ENCODE assay signal across 15 cellular contexts in the genomic region with DNA sequence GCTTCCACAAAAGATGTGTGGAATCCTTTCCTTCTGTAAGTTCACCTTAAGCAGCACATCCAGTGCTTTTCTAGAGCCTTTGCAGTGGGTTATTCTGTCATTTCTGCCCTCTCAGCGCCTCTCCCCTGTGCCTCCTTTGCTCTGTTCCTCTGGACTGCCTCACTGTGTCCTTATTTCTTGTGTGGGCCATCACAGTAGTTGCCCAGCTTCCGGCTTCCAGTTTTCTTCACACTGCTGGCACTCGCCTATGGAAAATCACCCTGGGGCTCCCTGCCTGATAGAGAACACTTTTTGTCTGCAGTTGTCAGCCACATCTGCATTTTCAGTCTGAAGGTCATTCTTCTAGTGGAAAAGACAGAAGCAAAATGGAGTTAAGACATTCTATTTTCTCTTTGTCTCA.
A peak's percentile ranks its signal among the peaks of the same experiment; 100 is the strongest.
DNase-seq lines count a peak whose midpoint lies in the region; ATAC-seq and TF ChIP-seq lines count a peak whose summit lies in the region.
"Had no signal": no experiment of that assay in that cellular context is flagged by ENCODE, and none has a peak within 500 bp of the region (broad histone marks: within the 10 kb centered on the region; RNA-seq: fewer than 3 reads in every experiment).

No MANE protein-coding gene starts in this region.

- H3K4me3 Mint-ChIP-seq in activated T-cell treated with anti-CD3 and anti-CD28 coated beads, Interleukin-2, amount 50 U/mL, for 72 hours = no peak overlapping the region
- no peak overlapping the region for H3K4me3 Mint-ChIP-seq in activated T-cell treated with anti-CD3 and anti-CD28 coated beads, Interleukin-2, amount 50 U/mL, for 4 hours
- H3K4me3 Mint-ChIP-seq in chondrocyte (ENCODE audit: unreplicated experiment) (no peak overlapping the region), neural crest cell (peak overlapping the region; percentile 5)

- no peak for DNase-seq in activated T-cell treated with anti-CD3 and anti-CD28 coated beads, Interleukin-2, amount 50 U/mL, for 72 hours
- no peak for DNase-seq in activated T-cell treated with anti-CD3 and anti-CD28 coated beads, Interleukin-2, amount 50 U/mL, for 4 hours
- DNase-seq in chondrocyte (ENCODE audit: low spot score) (no peak), neural crest cell (ENCODE audit: low read depth, low spot score) (no peak), medulla oblongata (ENCODE audit: extremely low spot score) (no peak), NCI-H2196 treated with DMSO at 0.1 percent for 48 hours (lab: John Stamatoyannopoulos, UW; ENCODE audit: unreplicated experiment) (no peak)
- DNase-seq: CD8-positive, alpha-beta memory T cell; GF-D8; Karpas-422; NCI-H1417; NCI-H1930; NCI-H2171 treated with DMSO at 0.1 percent for 48 hours; NCI-H510A treated with DMSO at 0.1 percent for 48 hours had no signal

- H3K27ac Mint-ChIP-seq in activated T-cell treated with anti-CD3 and anti-CD28 coated beads, Interleukin-2, amount 50 U/mL, for 72 hours = peak overlapping the region; percentile 29
- H3K27ac Mint-ChIP-seq in chondrocyte (ENCODE audit: unreplicated experiment) (peak overlapping the region; percentile 1), neural crest cell (ENCODE audit: unreplicated experiment) (peak overlapping the region; percentile 69)
- H3K27ac Mint-ChIP-seq: CD8-positive, alpha-beta memory T cell had no signal

- H3K9me3 Mint-ChIP-seq in activated T-cell treated with anti-CD3 and anti-CD28 coated beads, Interleukin-2, amount 50 U/mL, for 72 hours = no peaks in the 10 kb centered on the region
- H3K9me3 Mint-ChIP-seq in activated T-cell treated with anti-CD3 and anti-CD28 coated beads, Interleukin-2, amount 50 U/mL, for 4 hours = no peaks in the 10 kb centered on the region
- H3K9me3 Mint-ChIP-seq in chondrocyte (ENCODE audit: low read depth) (no peaks in the 10 kb centered on the region), neural crest cell (no peaks in the 10 kb centered on the region)

- no peaks in the 10 kb centered on the region for H3K36me3 Mint-ChIP-seq in activated T-cell treated with anti-CD3 and anti-CD28 coated beads, Interleukin-2, amount 50 U/mL, for 72 hours (ENCODE audit: insufficient read depth in 2 of 2)
- no peaks in the 10 kb centered on the region for H3K36me3 Mint-ChIP-seq in activated T-cell treated with anti-CD3 and anti-CD28 coated beads, Interleukin-2, amount 50 U/mL, for 4 hours (ENCODE audit: insufficient read depth)
- H3K36me3 Mint-ChIP-seq in chondrocyte (ENCODE audit: low read depth) (no peaks in the 10 kb centered on the region), neural crest cell (ENCODE audit: low read depth) (no peaks in the 10 kb centered on the region)
- H3K36me3 Mint-ChIP-seq: CD8-positive, alpha-beta memory T cell had no signal

- no peaks in the 10 kb centered on the region for H3K4me1 Mint-ChIP-seq in activated T-cell treated with anti-CD3 and anti-CD28 coated beads, Interleukin-2, amount 50 U/mL, for 72 hours (ENCODE audit: low read depth)
- H3K4me1 Mint-ChIP-seq in activated T-cell treated with anti-CD3 and anti-CD28 coated beads, Interleukin-2, amount 50 U/mL, for 4 hours (ENCODE audit: low read depth) = no peaks in the 10 kb centered on the region
- H3K4me1 Mint-ChIP-seq in chondrocyte (ENCODE audit: low read depth) (peaks cover 8% of the 10 kb centered on the region), neural crest cell (peaks cover 32% of the 10 kb centered on the region)
- H3K4me1 Mint-ChIP-seq: CD8-positive, alpha-beta memory T cell had no signal

- no peaks in the 10 kb centered on the region for H3K27me3 Mint-ChIP-seq in activated T-cell treated with anti-CD3 and anti-CD28 coated beads, Interleukin-2, amount 50 U/mL, for 72 hours (ENCODE audit: low read depth)
- H3K27me3 Mint-ChIP-seq in activated T-cell treated with anti-CD3 and anti-CD28 coated beads, Interleukin-2, amount 50 U/mL, for 4 hours (ENCODE audit: low read depth) = no peaks in the 10 kb centered on the region
- H3K27me3 Mint-ChIP-seq in chondrocyte (ENCODE audit: low read depth) = no peaks in the 10 kb centered on the region
- H3K27me3 Mint-ChIP-seq in neural crest cell (ENCODE audit: low read depth) = no peaks in the 10 kb centered on the region

- ATAC-seq in activated T-cell treated with anti-CD3 and anti-CD28 coated beads, Interleukin-2, amount 50 U/mL, for 72 hours (replicated peaks in 1 of 2) = no peak
- no peak for ATAC-seq in activated T-cell treated with anti-CD3 and anti-CD28 coated beads, Interleukin-2, amount 50 U/mL, for 4 hours
- ATAC-seq in GM18861 (IDR thresholded peaks at IDR 0.05; ENCODE audit: unreplicated experiment) (no peak), HG03342 (IDR thresholded peaks at IDR 0.05; ENCODE audit: unreplicated experiment) (no peak)

- no peak for TF ChIP-seq CTCF in chondrocyte (IDR thresholded peaks at IDR 0.05)
- no peak for TF ChIP-seq CTCF in neural crest cell (conservative IDR thresholded peaks at IDR 0.05)

Comparison
In these comparisons a context has a peak if more than half of its experiments do, and no peak if none do; other contexts are left out.
1. H3K27ac Mint-ChIP-seq: peak in every context shown above with its lines; median percentile 69 in neural crest cell; 29 in activated T-cell treated with anti-CD3 and anti-CD28 coated beads, Interleukin-2, amount 50 U/mL, for 72 hours; 1 in chondrocyte.